In genomic region chr11:93525601-93526000, GRCh38 we compare ENCODE assay signal across 10 cellular contexts. TPM values are rescaled to one million over a fixed set of nuclear protein-coding genes. Genes with fewer than 3 reads are reported as not detected.
DNase-seq lines count a peak whose midpoint lies in the region; ATAC-seq lines count a peak whose summit lies in the region.
"Had no signal": no experiment of that assay in that cellular context is flagged by ENCODE, and none has a peak within 500 bp of the region (broad histone marks: within the 10 kb centered on the region; RNA-seq: fewer than 3 reads in every experiment).

No MANE protein-coding gene starts in this region.

- H3K9me3 ChIP-seq in skeletal muscle tissue (ENCODE audit: control insufficient read depth in 3 of 3, low read length in 3 of 3), result no peaks in the 10 kb centered on the region

- H3K27me3 ChIP-seq in skeletal muscle tissue (ENCODE audit: control insufficient read depth in 3 of 3, insufficient read depth in 3 of 3, low read length in 3 of 3) (no peaks in the 10 kb centered on the region), mesendoderm (ENCODE audit: insufficient read depth, low read length, poor library complexity) (no peaks in the 10 kb centered on the region)

- H3K4me1 Mint-ChIP-seq in activated CD4-positive, alpha-beta T cell treated with anti-CD3 and anti-CD28 coated beads, Interleukin-2, amount 10 ng/mL, durations not matched to agents 7 days and 5 days, result peaks cover 95% of the 10 kb centered on the region
- H3K4me1 Mint-ChIP-seq in central memory CD8-positive, alpha-beta T cell, result peaks cover 23% of the 10 kb centered on the region

- no peaks in the 10 kb centered on the region for H3K9me3 Mint-ChIP-seq in activated CD4-positive, alpha-beta T cell treated with anti-CD3 and anti-CD28 coated beads, Interleukin-2, amount 10 ng/mL, durations not matched to agents 7 days and 5 days
- no peaks in the 10 kb centered on the region for H3K9me3 Mint-ChIP-seq in central memory CD8-positive, alpha-beta T cell

- H3K36me3 ChIP-seq in skeletal muscle tissue (ENCODE audit: control insufficient read depth in 3 of 3, insufficient read depth in 3 of 3, low read length in 3 of 3) (no peaks in the 10 kb centered on the region), mesendoderm (ENCODE audit: control insufficient read depth, insufficient read depth, low read length) (no peaks in the 10 kb centered on the region)

- no peak overlapping the region for H4K8ac ChIP-seq in mesendoderm (ENCODE audit: low read depth, low read length)

- H3K18ac ChIP-seq in mesendoderm (ENCODE audit: low read length), result no peak overlapping the region

- DNase-seq in activated CD4-positive, alpha-beta T cell treated with anti-CD3 and anti-CD28 coated beads, Interleukin-2, amount 10 ng/mL, durations not matched to agents 7 days and 5 days, result no peak
- no peak for DNase-seq in activated CD4-positive, alpha-beta T cell treated with anti-CD3 and anti-CD28 coated beads, Interleukin-2, amount 50 U/mL, for 1 hour
- peak; percentile 32 for DNase-seq in HT1080 (ENCODE audit: low read depth)
- DNase-seq in central memory CD8-positive, alpha-beta T cell (ENCODE audit: low spot score in 2 of 2), result no peak
- DNase-seq in H4 (ENCODE audit: low spot score), result no peak
- DNase-seq in mesendoderm, result no peak
- DNase-seq: aorta had no signal

- H3K4me2 ChIP-seq in mesendoderm (ENCODE audit: low read length), result no peak overlapping the region
- H3K4me2 ChIP-seq: KMS-11 had no signal

- no peak for ATAC-seq in central memory CD8-positive, alpha-beta T cell (replicated peaks; ENCODE audit: extremely low read depth, poor library complexity, severe bottlenecking)
- ATAC-seq in HG02571 (IDR thresholded peaks at IDR 0.05; ENCODE audit: unreplicated experiment), result no peak

- peak overlapping the region; percentile 22 for H3K4me3 Mint-ChIP-seq in activated CD4-positive, alpha-beta T cell treated with anti-CD3 and anti-CD28 coated beads, Interleukin-2, amount 10 ng/mL, durations not matched to agents 7 days and 5 days
- H3K4me3 Mint-ChIP-seq in central memory CD8-positive, alpha-beta T cell, result no peak overlapping the region

- no peaks in the 10 kb centered on the region for H3K27me3 Mint-ChIP-seq in activated CD4-positive, alpha-beta T cell treated with anti-CD3 and anti-CD28 coated beads, Interleukin-2, amount 10 ng/mL, durations not matched to agents 7 days and 5 days
- H3K27me3 Mint-ChIP-seq in central memory CD8-positive, alpha-beta T cell, result no peaks in the 10 kb centered on the region

- H3K4me3 ChIP-seq in skeletal muscle tissue (ENCODE audit: low read length in 3 of 3) (no peak overlapping the region), mesendoderm (ENCODE audit: low read length) (no peak overlapping the region)

- no peak overlapping the region for H2AK5ac ChIP-seq in mesendoderm (ENCODE audit: low read length)

- H4K5ac ChIP-seq in mesendoderm (ENCODE audit: low read length), result no peak overlapping the region

- H3K9ac ChIP-seq in skeletal muscle tissue (ENCODE audit: low read depth in 1 of 3, low read length in 3 of 3) (no peak overlapping the region), mesendoderm (ENCODE audit: low read length) (no peak overlapping the region)
- H3K9ac ChIP-seq: KMS-11 had no signal

- peaks cover 22% of the 10 kb centered on the region for H3K36me3 Mint-ChIP-seq in activated CD4-positive, alpha-beta T cell treated with anti-CD3 and anti-CD28 coated beads, Interleukin-2, amount 10 ng/mL, durations not matched to agents 7 days and 5 days (ENCODE audit: low read depth)
- H3K36me3 Mint-ChIP-seq in central memory CD8-positive, alpha-beta T cell (ENCODE audit: insufficient read depth), result peaks cover 4% of the 10 kb centered on the region

- H2BK5ac ChIP-seq in mesendoderm (ENCODE audit: low read length), result no peak overlapping the region

- H2BK15ac ChIP-seq in mesendoderm (replicated peaks; ENCODE audit: low read depth), result no peak overlapping the region

- H3K4me1 ChIP-seq in skeletal muscle tissue (ENCODE audit: control insufficient read depth in 3 of 3, insufficient read depth in 3 of 3, low read length in 3 of 3), result peaks cover 51 to 59% (median 56%) of the 10 kb centered on the region in 3 donors
- H3K4me1 ChIP-seq in mesendoderm (ENCODE audit: control insufficient read depth, low read depth, low read length), result peaks cover 14% of the 10 kb centered on the region

- CTCF ChIA-PET in activated CD4-positive, alpha-beta T cell treated with anti-CD3 and anti-CD28 coated beads, Interleukin-2, amount 10 ng/mL, durations not matched to agents 7 days and 5 days (lab: Charles Lee), result interaction anchor here (1.7 kb wide), 1 partner anchor 16 kb away, joined by 7 read pairs; no protein-coding TSS in a partner anchor

- peak overlapping the region; percentile 42 for H3K27ac Mint-ChIP-seq in activated CD4-positive, alpha-beta T cell treated with anti-CD3 and anti-CD28 coated beads, Interleukin-2, amount 10 ng/mL, durations not matched to agents 7 days and 5 days
- H3K27ac Mint-ChIP-seq in central memory CD8-positive, alpha-beta T cell (ENCODE audit: low read depth), result peak overlapping the region; percentile 30

- no peak overlapping the region for H3K23ac ChIP-seq in mesendoderm (ENCODE audit: low read length)

- H3K56ac ChIP-seq in mesendoderm (ENCODE audit: low read length), result no peak overlapping the region

- H3K4ac ChIP-seq in mesendoderm (ENCODE audit: low read depth, low read length), result no peak overlapping the region

- POLR2A ChIA-PET in activated CD4-positive, alpha-beta T cell treated with anti-CD3 and anti-CD28 coated beads, Interleukin-2, amount 10 ng/mL, durations not matched to agents 7 days and 5 days (lab: Charles Lee), result no interaction called here

- H3K79me1 ChIP-seq in mesendoderm (ENCODE audit: low read length), result peaks cover 38% of the 10 kb centered on the region

- H3K27ac ChIP-seq in skeletal muscle tissue (ENCODE audit: low read depth, low read length) (peak overlapping the region; percentile 32), mesendoderm (ENCODE audit: low read depth, low read length) (no peak overlapping the region)
- H3K27ac ChIP-seq: KMS-11 had no signal

- H2BK120ac ChIP-seq in mesendoderm (ENCODE audit: low read depth, low read length), result no peak overlapping the region

- no CpG with 5 or more reads among the region's 6 CpGs for WGBS in mesendoderm (ENCODE audit: extremely low coverage, insufficient coverage, low lambda C conversion rate)

- H3K79me2 ChIP-seq in mesendoderm (ENCODE audit: control insufficient read depth, insufficient read depth, low read length), result peaks cover 29% of the 10 kb centered on the region

RNA-seq across cellular contexts. Expression of gene SMCO4, which starts 17.6 kb away (rescaled TPM):
- total RNA-seq in activated CD4-positive, alpha-beta T cell treated with anti-CD3 and anti-CD28 coated beads, Interleukin-2, amount 10 ng/mL, durations not matched to agents 7 days and 5 days, result 10 to 100 TPM; 35.4 to 41.9 TPM
- total RNA-seq in HT1080 (2014; rRNA removed; shearing (Covaris generic)), result 18.8 and 42.6 TPM in 2 replicates
- 18.9 and 19.3 TPM in 2 replicates for polyA plus RNA-seq in HT1080 (2015; cell fraction: cytosol; rRNA removed)
- 5.2 and 8.6 TPM in 2 replicates for polyA plus RNA-seq in HT1080 (2015; cell fraction: nucleus; rRNA removed)
- 2.6 TPM for total RNA-seq in skeletal muscle tissue
- total RNA-seq in H4 (2014; rRNA removed; shearing (Covaris generic)), result 22.9 and 75.8 TPM in 2 replicates
- 40.2 TPM for polyA plus RNA-seq in mesendoderm (2013, experiment 1 of 2)
- 41.8 TPM for polyA plus RNA-seq in mesendoderm (2013, experiment 2 of 2)
